17 cellular contexts compared by ENCODE assay signal in the genomic region with DNA sequence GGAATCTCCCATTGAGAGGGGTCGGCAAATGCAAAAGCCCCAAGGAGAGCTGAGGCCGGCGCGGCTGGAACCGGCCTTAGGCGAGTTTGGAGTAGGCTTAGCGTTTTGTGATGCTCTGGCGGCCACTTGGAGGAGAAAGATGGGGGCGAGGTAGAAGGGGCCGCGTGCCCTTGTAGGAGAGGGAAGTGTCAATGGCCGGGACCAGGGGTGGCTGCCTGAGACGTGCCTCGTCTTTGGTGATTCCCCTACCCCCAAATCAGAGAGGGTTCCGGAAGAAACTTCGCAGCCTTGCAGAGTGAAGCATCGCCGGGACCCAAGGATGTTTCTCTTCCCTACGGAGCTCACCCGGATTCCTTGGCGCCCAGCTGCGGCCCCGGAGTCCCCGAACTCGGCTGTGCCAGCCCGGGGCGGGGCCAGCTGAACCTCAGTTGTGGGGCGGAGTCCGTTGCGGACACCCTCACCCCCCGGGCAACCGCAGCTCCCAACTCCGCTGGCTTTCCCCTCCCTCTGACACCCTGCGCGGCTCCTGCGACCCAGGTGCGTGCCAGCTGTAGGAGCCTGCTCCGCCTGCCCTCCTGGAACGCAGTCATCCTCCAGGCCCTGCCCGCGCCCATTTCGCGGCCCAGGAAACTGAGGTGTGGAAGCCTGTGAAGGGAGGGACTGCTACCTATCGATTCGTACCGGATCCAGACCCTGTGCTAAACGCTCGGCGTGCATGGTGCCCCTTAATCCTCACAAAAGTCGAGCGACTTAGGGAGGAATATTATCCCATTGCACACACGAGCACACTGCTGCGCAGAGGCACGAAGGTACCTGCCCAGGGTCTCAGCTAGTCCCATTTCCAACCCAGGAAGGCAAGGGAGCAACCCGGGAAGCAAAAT. TPM values are rescaled to one million over a fixed set of nuclear protein-coding genes. Genes with fewer than 3 reads are reported as not detected.
DNase-seq lines count a peak whose midpoint lies in the region; ATAC-seq and TF ChIP-seq lines count a peak whose summit lies in the region.
"Had no signal": no experiment of that assay in that cellular context is flagged by ENCODE, and none has a peak within 500 bp of the region (broad histone marks: within the 10 kb centered on the region; RNA-seq: fewer than 3 reads in every experiment).

No MANE protein-coding gene starts in this region.

- H3K4me3 ChIP-seq in KMS-11 (IDR thresholded peaks at IDR 0.05; ENCODE audit: insufficient read depth, low read depth, low read length) = no peak overlapping the region
- no peak overlapping the region for H3K4me3 ChIP-seq in hepatocyte
- H3K4me3 ChIP-seq: psoas muscle had no signal

- TF ChIP-seq CTCF in KMS-11 (conservative IDR thresholded peaks at IDR 0.05; ENCODE audit: low read depth, low read length) = no peak
- no peak for TF ChIP-seq CTCF in hepatocyte (IDR thresholded peaks at IDR 0.05; ENCODE audit: poor library complexity)

- no peak overlapping the region for H3K9ac ChIP-seq in KMS-11

- H3K9me3 ChIP-seq in hepatocyte (ENCODE audit: low read depth) = no peaks in the 10 kb centered on the region
- H3K9me3 ChIP-seq: psoas muscle, testis had no signal

- peak overlapping the region; percentile 90 for H3K27ac Mint-ChIP-seq in stimulated activated naive B cell treated with anti-CD40 and anti-IgM and Interleukin-4, amounts not matched to agents 10 μg/mL and 1 μg/mL and 100 μg/mL, for 72 hours
- H3K27ac Mint-ChIP-seq in activated naive CD4-positive, alpha-beta T cell treated with anti-CD3 and anti-CD28 coated beads, Interleukin-2, amount 10 ng/mL, durations not matched to agents 7 days and 5 days = no peak overlapping the region

- H3K36me3 ChIP-seq in KMS-11 (ENCODE audit: insufficient read depth) (no peaks in the 10 kb centered on the region), hepatocyte (replicated peaks; ENCODE audit: insufficient read depth, low read depth) (no peaks in the 10 kb centered on the region)

- 10% methylated on average over 53 of the region's 55 CpGs for WGBS in hepatocyte (ENCODE audit: low lambda C conversion rate, missing lambda C conversion rate)

- H2AFZ ChIP-seq in KMS-11 (ENCODE audit: low read depth) = peak overlapping the region; percentile 52
- no peak overlapping the region for H2AFZ ChIP-seq in hepatocyte

- H3K79me2 ChIP-seq in KMS-11 (ENCODE audit: insufficient read depth, low read depth) (no peaks in the 10 kb centered on the region), hepatocyte (no peaks in the 10 kb centered on the region)

- peaks cover 65 to 72% of the 10 kb centered on the region in 2 donors for H3K27me3 Mint-ChIP-seq in stimulated activated naive B cell treated with anti-CD40 and anti-IgM and Interleukin-4, amounts not matched to agents 10 μg/mL and 1 μg/mL and 100 μg/mL, for 72 hours
- H3K27me3 Mint-ChIP-seq in activated naive CD4-positive, alpha-beta T cell treated with anti-CD3 and anti-CD28 coated beads, Interleukin-2, amount 10 ng/mL, durations not matched to agents 7 days and 5 days = no peaks in the 10 kb centered on the region

- peaks cover 31% of the 10 kb centered on the region for H3K27me3 ChIP-seq in KMS-11 (ENCODE audit: insufficient read depth, low read depth)
- peaks cover 92% of the 10 kb centered on the region for H3K27me3 ChIP-seq in hepatocyte
- H3K27me3 ChIP-seq: testis had no signal

- H3K36me3 Mint-ChIP-seq in stimulated activated naive B cell treated with anti-CD40 and anti-IgM and Interleukin-4, amounts not matched to agents 10 μg/mL and 1 μg/mL and 100 μg/mL, for 72 hours = peaks cover 0 to 7% of the 10 kb centered on the region in 2 donors
- H3K36me3 Mint-ChIP-seq in activated naive CD4-positive, alpha-beta T cell treated with anti-CD3 and anti-CD28 coated beads, Interleukin-2, amount 10 ng/mL, durations not matched to agents 7 days and 5 days = peaks cover 4% of the 10 kb centered on the region

- CTCF ChIA-PET in activated naive CD4-positive, alpha-beta T cell treated with anti-CD3 and anti-CD28 coated beads, Interleukin-2, amount 10 ng/mL, durations not matched to agents 7 days and 5 days (lab: Charles Lee) = no interaction called here

- H3K9me2 ChIP-seq in hepatocyte (replicated peaks; ENCODE audit: insufficient read depth) = no peaks in the 10 kb centered on the region

- no peak for ATAC-seq in stimulated activated naive B cell treated with anti-CD40 and anti-IgM and Interleukin-4, amounts not matched to agents 10 μg/mL and 1 μg/mL and 100 μg/mL, for 72 hours (replicated peaks)
- ATAC-seq in HG03039 (IDR thresholded peaks at IDR 0.05; ENCODE audit: unreplicated experiment) = no peak
- ATAC-seq: left cardiac atrium, psoas muscle had no signal

- no peak overlapping the region for H3K27ac ChIP-seq in KMS-11
- no peak overlapping the region for H3K27ac ChIP-seq in hepatocyte
- H3K27ac ChIP-seq: psoas muscle, testis had no signal

- H3K4me1 Mint-ChIP-seq in stimulated activated naive B cell treated with anti-CD40 and anti-IgM and Interleukin-4, amounts not matched to agents 10 μg/mL and 1 μg/mL and 100 μg/mL, for 72 hours = peaks cover 28% of the 10 kb centered on the region in 2 donors
- H3K4me1 Mint-ChIP-seq in activated naive CD4-positive, alpha-beta T cell treated with anti-CD3 and anti-CD28 coated beads, Interleukin-2, amount 10 ng/mL, durations not matched to agents 7 days and 5 days = no peaks in the 10 kb centered on the region

- peak overlapping the region; percentile 3 to 73 for H3K4me3 Mint-ChIP-seq in stimulated activated naive B cell treated with anti-CD40 and anti-IgM and Interleukin-4, amounts not matched to agents 10 μg/mL and 1 μg/mL and 100 μg/mL, for 72 hours
- no peak overlapping the region for H3K4me3 Mint-ChIP-seq in activated naive CD4-positive, alpha-beta T cell treated with anti-CD3 and anti-CD28 coated beads, Interleukin-2, amount 10 ng/mL, durations not matched to agents 7 days and 5 days
- H3K4me3 Mint-ChIP-seq: central memory CD8-positive, alpha-beta T cell had no signal

- DNase-seq in activated T-cell treated with anti-CD3 and anti-CD28 coated beads, Interleukin-2, amount 50 U/mL, for 48 hours = peak; percentile 23 to 26
- DNase-seq in activated T-cell treated with anti-CD3 and anti-CD28 coated beads for 4 hours (no peak), hepatocyte (ENCODE audit: low spot score) (no peak), occipital lobe (lab: John Stamatoyannopoulos, UW) (no peak)
- no peak for DNase-seq in stimulated activated naive B cell treated with anti-CD40 and anti-IgM and Interleukin-4, amounts not matched to agents 10 μg/mL and 1 μg/mL and 100 μg/mL, for 72 hours
- DNase-seq in activated naive CD4-positive, alpha-beta T cell treated with anti-CD3 and anti-CD28 coated beads, Interleukin-2, amount 10 ng/mL, durations not matched to agents 7 days and 5 days = no peak
- DNase-seq: activated CD4-positive, alpha-beta T cell treated with anti-CD3 and anti-CD28 coated beads for 1 hour; activated T-cell treated with anti-CD3 and anti-CD28 coated beads, Interleukin-2, amount 50 U/mL, for 1 hour; head of caudate nucleus; left cardiac atrium; MV-4-11; psoas muscle; SHP77; testis had no signal

- H3K4me2 ChIP-seq in KMS-11 (peak overlapping the region; percentile 68), hepatocyte (peak overlapping the region; percentile 32)

- peaks cover 0 to 8% of the 10 kb centered on the region in 2 donors for H3K9me3 Mint-ChIP-seq in stimulated activated naive B cell treated with anti-CD40 and anti-IgM and Interleukin-4, amounts not matched to agents 10 μg/mL and 1 μg/mL and 100 μg/mL, for 72 hours
- H3K9me3 Mint-ChIP-seq in activated naive CD4-positive, alpha-beta T cell treated with anti-CD3 and anti-CD28 coated beads, Interleukin-2, amount 10 ng/mL, durations not matched to agents 7 days and 5 days = no peaks in the 10 kb centered on the region
- H3K9me3 Mint-ChIP-seq: central memory CD8-positive, alpha-beta T cell had no signal

- H3K4me1 ChIP-seq in KMS-11 (ENCODE audit: low read depth, poor library complexity, severe bottlenecking) (no peaks in the 10 kb centered on the region), hepatocyte (ENCODE audit: insufficient read depth) (peaks cover 16% of the 10 kb centered on the region)

- H4K20me1 ChIP-seq in KMS-11 (ENCODE audit: insufficient read depth) (no peaks in the 10 kb centered on the region), hepatocyte (ENCODE audit: insufficient read depth, poor library complexity, severe bottlenecking) (no peaks in the 10 kb centered on the region)

RNA-seq across cellular contexts. Expression of a gene that starts 12.0 kb away (rescaled TPM):
- total RNA-seq in hepatocyte (25.4 and 25.7 TPM in 2 replicates), occipital lobe (3.0 TPM)
- polyA plus RNA-seq in hepatocyte = 22.9 and 30.4 TPM in 2 replicates

Comparison
In these comparisons a context has a peak if more than half of its experiments do, and no peak if none do; other contexts are left out.
1. DNase-seq: peak in activated T-cell treated with anti-CD3 and anti-CD28 coated beads, Interleukin-2, amount 50 U/mL, for 48 hours (2 of 2); none in activated T-cell treated with anti-CD3 and anti-CD28 coated beads for 4 hours (single experiment), hepatocyte (single experiment), stimulated activated naive B cell treated with anti-CD40 and anti-IgM and Interleukin-4, amounts not matched to agents 10 μg/mL and 1 μg/mL and 100 μg/mL, for 72 hours (single experiment), occipital lobe (single experiment) and activated naive CD4-positive, alpha-beta T cell treated with anti-CD3 and anti-CD28 coated beads, Interleukin-2, amount 10 ng/mL, durations not matched to agents 7 days and 5 days (single experiment).